1 cellular context compared by ENCODE assay signal in the genomic region with DNA sequence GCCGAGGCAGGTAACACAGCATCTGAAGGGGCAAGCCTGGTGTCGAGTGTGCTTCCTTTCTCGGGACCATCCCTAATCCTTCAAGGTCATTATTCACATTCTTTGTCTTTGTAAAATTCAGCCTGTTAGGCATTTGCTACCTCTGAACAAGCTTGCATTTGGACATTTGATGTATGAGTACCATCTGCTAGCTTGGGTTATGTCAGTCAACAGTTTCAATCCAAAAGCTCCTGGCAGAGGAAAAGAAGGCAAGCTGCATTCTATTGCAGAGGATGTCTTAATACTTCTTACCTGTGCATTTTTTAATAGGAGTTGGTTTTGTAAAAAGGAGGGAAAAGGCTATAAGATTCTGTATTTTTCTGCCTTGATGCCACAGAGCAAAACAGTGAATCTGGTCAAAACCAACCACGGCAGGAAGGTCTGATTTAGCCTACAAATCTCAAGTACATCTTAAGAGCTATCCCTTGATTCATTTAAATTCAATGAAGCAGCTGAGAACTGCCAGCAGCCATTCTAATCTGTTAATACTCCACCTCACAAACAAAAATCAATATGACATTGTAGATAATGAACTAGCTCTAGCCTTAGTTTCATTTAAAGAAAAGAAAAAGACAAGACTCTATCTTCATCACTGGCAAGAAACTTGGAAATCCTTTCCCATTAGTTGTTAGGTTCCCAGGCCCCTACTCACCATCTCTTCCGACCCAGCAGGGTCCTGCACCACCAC.
TF ChIP-seq lines count a peak whose summit lies in the region.

No MANE protein-coding gene starts in this region.

TF ChIP-seq in WTC11, 78 proteins besides CTCF, POLR2A, EP300 and RAD21 (continued from another document):
- TF ChIP-seq, protein P1, sequence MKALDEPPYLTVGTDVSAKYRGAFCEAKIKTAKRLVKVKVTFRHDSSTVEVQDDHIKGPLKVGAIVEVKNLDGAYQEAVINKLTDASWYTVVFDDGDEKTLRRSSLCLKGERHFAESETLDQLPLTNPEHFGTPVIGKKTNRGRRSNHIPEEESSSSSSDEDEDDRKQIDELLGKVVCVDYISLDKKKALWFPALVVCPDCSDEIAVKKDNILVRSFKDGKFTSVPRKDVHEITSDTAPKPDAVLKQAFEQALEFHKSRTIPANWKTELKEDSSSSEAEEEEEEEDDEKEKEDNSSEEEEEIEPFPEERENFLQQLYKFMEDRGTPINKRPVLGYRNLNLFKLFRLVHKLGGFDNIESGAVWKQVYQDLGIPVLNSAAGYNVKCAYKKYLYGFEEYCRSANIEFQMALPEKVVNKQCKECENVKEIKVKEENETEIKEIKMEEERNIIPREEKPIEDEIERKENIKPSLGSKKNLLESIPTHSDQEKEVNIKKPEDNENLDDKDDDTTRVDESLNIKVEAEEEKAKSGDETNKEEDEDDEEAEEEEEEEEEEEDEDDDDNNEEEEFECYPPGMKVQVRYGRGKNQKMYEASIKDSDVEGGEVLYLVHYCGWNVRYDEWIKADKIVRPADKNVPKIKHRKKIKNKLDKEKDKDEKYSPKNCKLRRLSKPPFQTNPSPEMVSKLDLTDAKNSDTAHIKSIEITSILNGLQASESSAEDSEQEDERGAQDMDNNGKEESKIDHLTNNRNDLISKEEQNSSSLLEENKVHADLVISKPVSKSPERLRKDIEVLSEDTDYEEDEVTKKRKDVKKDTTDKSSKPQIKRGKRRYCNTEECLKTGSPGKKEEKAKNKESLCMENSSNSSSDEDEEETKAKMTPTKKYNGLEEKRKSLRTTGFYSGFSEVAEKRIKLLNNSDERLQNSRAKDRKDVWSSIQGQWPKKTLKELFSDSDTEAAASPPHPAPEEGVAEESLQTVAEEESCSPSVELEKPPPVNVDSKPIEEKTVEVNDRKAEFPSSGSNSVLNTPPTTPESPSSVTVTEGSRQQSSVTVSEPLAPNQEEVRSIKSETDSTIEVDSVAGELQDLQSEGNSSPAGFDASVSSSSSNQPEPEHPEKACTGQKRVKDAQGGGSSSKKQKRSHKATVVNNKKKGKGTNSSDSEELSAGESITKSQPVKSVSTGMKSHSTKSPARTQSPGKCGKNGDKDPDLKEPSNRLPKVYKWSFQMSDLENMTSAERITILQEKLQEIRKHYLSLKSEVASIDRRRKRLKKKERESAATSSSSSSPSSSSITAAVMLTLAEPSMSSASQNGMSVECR (CRISPR knock-in tag; IDR thresholded peaks at IDR 0.05; ENCODE audit: borderline replicate concordance): no peak
- TF ChIP-seq, protein P2, sequence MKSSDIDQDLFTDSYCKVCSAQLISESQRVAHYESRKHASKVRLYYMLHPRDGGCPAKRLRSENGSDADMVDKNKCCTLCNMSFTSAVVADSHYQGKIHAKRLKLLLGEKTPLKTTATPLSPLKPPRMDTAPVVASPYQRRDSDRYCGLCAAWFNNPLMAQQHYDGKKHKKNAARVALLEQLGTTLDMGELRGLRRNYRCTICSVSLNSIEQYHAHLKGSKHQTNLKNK (CRISPR knock-in tag; IDR thresholded peaks at IDR 0.05): no peak
- TF ChIP-seq, protein P3, sequence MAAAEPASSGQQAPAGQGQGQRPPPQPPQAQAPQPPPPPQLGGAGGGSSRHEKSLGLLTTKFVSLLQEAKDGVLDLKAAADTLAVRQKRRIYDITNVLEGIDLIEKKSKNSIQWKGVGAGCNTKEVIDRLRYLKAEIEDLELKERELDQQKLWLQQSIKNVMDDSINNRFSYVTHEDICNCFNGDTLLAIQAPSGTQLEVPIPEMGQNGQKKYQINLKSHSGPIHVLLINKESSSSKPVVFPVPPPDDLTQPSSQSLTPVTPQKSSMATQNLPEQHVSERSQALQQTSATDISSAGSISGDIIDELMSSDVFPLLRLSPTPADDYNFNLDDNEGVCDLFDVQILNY (CRISPR knock-in tag; IDR thresholded peaks at IDR 0.05): no peak
- TF ChIP-seq GABPB1 (CRISPR knock-in tag; IDR thresholded peaks at IDR 0.05) (no peak), GRHL2 (CRISPR knock-in tag; IDR thresholded peaks at IDR 0.05; ENCODE audit: insufficient replicate concordance, severe bottlenecking) (no peak), EMX1 (CRISPR knock-in tag; IDR thresholded peaks at IDR 0.05) (no peak), CREB1 (CRISPR knock-in tag; IDR thresholded peaks at IDR 0.05) (no peak)
- TF ChIP-seq, protein P4, sequence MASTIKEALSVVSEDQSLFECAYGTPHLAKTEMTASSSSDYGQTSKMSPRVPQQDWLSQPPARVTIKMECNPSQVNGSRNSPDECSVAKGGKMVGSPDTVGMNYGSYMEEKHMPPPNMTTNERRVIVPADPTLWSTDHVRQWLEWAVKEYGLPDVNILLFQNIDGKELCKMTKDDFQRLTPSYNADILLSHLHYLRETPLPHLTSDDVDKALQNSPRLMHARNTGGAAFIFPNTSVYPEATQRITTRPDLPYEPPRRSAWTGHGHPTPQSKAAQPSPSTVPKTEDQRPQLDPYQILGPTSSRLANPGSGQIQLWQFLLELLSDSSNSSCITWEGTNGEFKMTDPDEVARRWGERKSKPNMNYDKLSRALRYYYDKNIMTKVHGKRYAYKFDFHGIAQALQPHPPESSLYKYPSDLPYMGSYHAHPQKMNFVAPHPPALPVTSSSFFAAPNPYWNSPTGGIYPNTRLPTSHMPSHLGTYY (CRISPR knock-in tag; IDR thresholded peaks at IDR 0.05): no peak
- TF ChIP-seq, protein P5, sequence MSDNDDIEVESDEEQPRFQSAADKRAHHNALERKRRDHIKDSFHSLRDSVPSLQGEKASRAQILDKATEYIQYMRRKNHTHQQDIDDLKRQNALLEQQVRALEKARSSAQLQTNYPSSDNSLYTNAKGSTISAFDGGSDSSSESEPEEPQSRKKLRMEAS (CRISPR knock-in tag; IDR thresholded peaks at IDR 0.05): no peak
- TF ChIP-seq, protein P6, sequence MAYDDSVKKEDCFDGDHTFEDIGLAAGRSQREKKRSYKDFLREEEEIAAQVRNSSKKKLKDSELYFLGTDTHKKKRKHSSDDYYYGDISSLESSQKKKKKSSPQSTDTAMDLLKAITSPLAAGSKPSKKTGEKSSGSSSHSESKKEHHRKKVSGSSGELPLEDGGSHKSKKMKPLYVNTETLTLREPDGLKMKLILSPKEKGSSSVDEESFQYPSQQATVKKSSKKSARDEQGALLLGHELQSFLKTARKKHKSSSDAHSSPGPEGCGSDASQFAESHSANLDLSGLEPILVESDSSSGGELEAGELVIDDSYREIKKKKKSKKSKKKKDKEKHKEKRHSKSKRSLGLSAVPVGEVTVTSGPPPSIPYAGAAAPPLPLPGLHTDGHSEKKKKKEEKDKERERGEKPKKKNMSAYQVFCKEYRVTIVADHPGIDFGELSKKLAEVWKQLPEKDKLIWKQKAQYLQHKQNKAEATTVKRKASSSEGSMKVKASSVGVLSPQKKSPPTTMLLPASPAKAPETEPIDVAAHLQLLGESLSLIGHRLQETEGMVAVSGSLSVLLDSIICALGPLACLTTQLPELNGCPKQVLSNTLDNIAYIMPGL (CRISPR knock-in tag; IDR thresholded peaks at IDR 0.05): no peak
